31 cellular contexts compared by ENCODE assay signal in the genomic region with DNA sequence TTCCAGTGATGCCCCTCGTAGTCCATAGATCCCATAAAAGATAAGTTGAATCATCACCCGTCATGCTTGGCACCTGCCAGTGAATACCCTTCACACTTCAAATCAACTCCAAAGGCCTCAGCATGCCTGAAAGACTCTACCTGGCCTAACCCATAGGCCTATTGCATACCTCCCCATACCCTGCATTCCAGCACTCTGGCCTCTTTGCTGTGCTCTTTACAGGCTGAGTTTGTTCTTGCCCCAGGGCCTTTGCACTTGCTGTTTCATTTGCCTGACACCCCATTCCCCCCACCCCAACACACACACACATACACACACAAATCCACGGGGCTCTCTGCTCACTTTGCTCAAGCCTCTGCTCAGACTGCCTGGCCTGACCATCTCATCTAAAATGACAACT.
"Had no signal": no experiment of that assay in that cellular context is flagged by ENCODE, and none has a peak within 500 bp of the region (broad histone marks: within the 10 kb centered on the region; RNA-seq: fewer than 3 reads in every experiment).

No MANE protein-coding gene starts in this region.

- H3K4me3 Mint-ChIP-seq: activated CD4-positive, alpha-beta memory T cell treated with anti-CD3 and anti-CD28 coated beads for 36 hours; activated CD4-positive, alpha-beta T cell treated with anti-CD3 and anti-CD28 coated beads for 36 hours; activated CD4-positive, alpha-beta T cell treated with anti-CD3 and anti-CD28 coated beads, Interleukin-2, amount 10 ng/mL, durations not matched to agents 24 days and 14 days; activated CD8-positive, alpha-beta memory T cell treated with anti-CD3 and anti-CD28 coated beads, Interleukin-2, amount 10 ng/mL, durations not matched to agents 7 days and 5 days; activated CD8-positive, alpha-beta T cell treated with anti-CD3 and anti-CD28 coated beads, Interleukin-2, amount 10 ng/mL, durations not matched to agents 7 days and 5 days; activated naive CD4-positive, alpha-beta T cell treated with anti-CD3 and anti-CD28 coated beads for 36 hours; activated naive CD4-positive, alpha-beta T cell treated with anti-CD3 and anti-CD28 coated beads, Interleukin-2, amount 50 U/mL, for 24 hours; activated naive CD8-positive, alpha-beta T cell treated with anti-CD3 and anti-CD28 coated beads for 36 hours; activated naive CD8-positive, alpha-beta T cell treated with anti-CD3 and anti-CD28 coated beads, Interleukin-2, amount 50 U/mL, for 24 hours; activated T-helper 1 cell treated with anti-CD3 and anti-CD28 coated beads, Interleukin-12 subunit alpha, Interleukin-12 subunit beta, Interleukin-2, Interleukin-4 antibody, amounts not matched to agents 30 ng/mL and 10 ng/mL and 1 ng/mL, durations not matched to agents 14 hours and 24 hours and 36 hours had no signal

- H3K27me3 ChIP-seq: adrenal gland, body of pancreas had no signal

- H3K36me3 Mint-ChIP-seq: activated CD4-positive, alpha-beta memory T cell treated with anti-CD3 and anti-CD28 coated beads for 36 hours; activated CD8-positive, alpha-beta memory T cell treated with anti-CD3 and anti-CD28 coated beads, Interleukin-2, amount 10 ng/mL, durations not matched to agents 7 days and 5 days; activated naive CD4-positive, alpha-beta T cell treated with anti-CD3 and anti-CD28 coated beads, Interleukin-2, amount 50 U/mL, for 24 hours had no signal

- FAIRE-seq: colon, endometrium, frontal cortex had no signal

- H3K27ac ChIP-seq: adrenal gland, body of pancreas had no signal

- H3K27ac Mint-ChIP-seq: activated CD4-positive, alpha-beta memory T cell treated with anti-CD3 and anti-CD28 coated beads for 36 hours; activated CD4-positive, alpha-beta T cell treated with anti-CD3 and anti-CD28 coated beads for 36 hours; activated CD4-positive, alpha-beta T cell treated with anti-CD3 and anti-CD28 coated beads, Interleukin-2, amount 10 ng/mL, durations not matched to agents 24 days and 14 days; activated CD8-positive, alpha-beta memory T cell treated with anti-CD3 and anti-CD28 coated beads, Interleukin-2, amount 10 ng/mL, durations not matched to agents 7 days and 5 days; activated CD8-positive, alpha-beta T cell treated with anti-CD3 and anti-CD28 coated beads, Interleukin-2, amount 10 ng/mL, durations not matched to agents 7 days and 5 days; activated naive CD4-positive, alpha-beta T cell treated with anti-CD3 and anti-CD28 coated beads for 36 hours; activated naive CD4-positive, alpha-beta T cell treated with anti-CD3 and anti-CD28 coated beads, Interleukin-2, amount 50 U/mL, for 24 hours; activated naive CD8-positive, alpha-beta T cell treated with anti-CD3 and anti-CD28 coated beads for 36 hours; activated naive CD8-positive, alpha-beta T cell treated with anti-CD3 and anti-CD28 coated beads, Interleukin-2, amount 50 U/mL, for 24 hours; activated T-helper 1 cell treated with anti-CD3 and anti-CD28 coated beads, Interleukin-12 subunit alpha, Interleukin-12 subunit beta, Interleukin-2, Interleukin-4 antibody, amounts not matched to agents 30 ng/mL and 10 ng/mL and 1 ng/mL, durations not matched to agents 14 hours and 24 hours and 36 hours; activated T-helper 2 cell treated with anti-CD3 and anti-CD28 coated beads, Interferon-gamma antibody, Interleukin-2, Interleukin-4, amounts not matched to agents 10 μg/mL and 5 μg/mL and 100 μg/mL, durations not matched to agents 14 hours and 24 hours and 36 hours had no signal

- H3K4me3 ChIP-seq: adrenal gland, body of pancreas had no signal

- H3K27me3 Mint-ChIP-seq: activated naive CD4-positive, alpha-beta T cell treated with anti-CD3 and anti-CD28 coated beads, Interleukin-2, amount 50 U/mL, for 24 hours had no signal

- H3K9me3 Mint-ChIP-seq: activated CD4-positive, alpha-beta memory T cell treated with anti-CD3 and anti-CD28 coated beads for 36 hours; activated CD4-positive, alpha-beta T cell treated with anti-CD3 and anti-CD28 coated beads, Interleukin-2, amount 10 ng/mL, durations not matched to agents 24 days and 14 days; activated naive CD4-positive, alpha-beta T cell treated with anti-CD3 and anti-CD28 coated beads for 36 hours; activated naive CD4-positive, alpha-beta T cell treated with anti-CD3 and anti-CD28 coated beads, Interleukin-2, amount 50 U/mL, for 24 hours; activated naive CD8-positive, alpha-beta T cell treated with anti-CD3 and anti-CD28 coated beads for 36 hours; activated naive CD8-positive, alpha-beta T cell treated with anti-CD3 and anti-CD28 coated beads, Interleukin-2, amount 50 U/mL, for 24 hours; activated T-helper 1 cell treated with anti-CD3 and anti-CD28 coated beads, Interleukin-12 subunit alpha, Interleukin-12 subunit beta, Interleukin-2, Interleukin-4 antibody, amounts not matched to agents 30 ng/mL and 10 ng/mL and 1 ng/mL, durations not matched to agents 14 hours and 24 hours and 36 hours; activated T-helper 2 cell treated with anti-CD3 and anti-CD28 coated beads, Interferon-gamma antibody, Interleukin-2, Interleukin-4, amounts not matched to agents 10 μg/mL and 5 μg/mL and 100 μg/mL, durations not matched to agents 14 hours and 24 hours and 36 hours had no signal

- H3K9me3 ChIP-seq: adrenal gland, body of pancreas had no signal

- DNase-seq: activated CD4-positive, alpha-beta memory T cell treated with anti-CD3 and anti-CD28 coated beads for 36 hours; activated CD4-positive, alpha-beta T cell treated with anti-CD3 and anti-CD28 coated beads for 36 hours; activated CD4-positive, alpha-beta T cell treated with anti-CD3 and anti-CD28 coated beads, Interleukin-2, amount 10 ng/mL, durations not matched to agents 24 days and 14 days; activated CD4-positive, CD25-positive, alpha-beta regulatory T cell; activated CD4-positive, CD25-positive, alpha-beta regulatory T cell treated with anti-CD3 and anti-CD28 coated beads, Interleukin-2, amount 50 U/mL, for 72 hours; activated CD8-positive, alpha-beta memory T cell treated with anti-CD3 and anti-CD28 coated beads, Interleukin-2, amount 10 ng/mL, durations not matched to agents 7 days and 5 days; activated CD8-positive, alpha-beta memory T cell treated with anti-CD3 and anti-CD28 coated beads, Interleukin-2, amount 50 U/mL, for 4 hours; activated effector memory CD4-positive, alpha-beta T cell treated with anti-CD3 and anti-CD28 coated beads, Interleukin-2, amount 50 U/mL, for 16 hours; activated naive CD4-positive, alpha-beta T cell treated with anti-CD3 and anti-CD28 coated beads for 36 hours; activated naive CD8-positive, alpha-beta T cell treated with anti-CD3 and anti-CD28 coated beads for 36 hours; activated naive CD8-positive, alpha-beta T cell treated with anti-CD3 and anti-CD28 coated beads, Interleukin-2, amount 50 U/mL, for 24 hours; activated T-cell treated with anti-CD3 and anti-CD28 coated beads, Interleukin-2, amount 50 U/mL, for 1 hour; activated T-cell treated with anti-CD3 and anti-CD28 coated beads, Interleukin-2, amount 50 U/mL, for 48 hours; adrenal gland; amygdala; aorta; body of pancreas; caudate nucleus; cortex of kidney; dermis blood vessel endothelial cell; effector CD4-positive, alpha-beta T cell; head of caudate nucleus; T-helper 2 cell had no signal

- ATAC-seq: activated CD4-positive, alpha-beta T cell treated with anti-CD3 and anti-CD28 coated beads for 36 hours; activated CD8-positive, alpha-beta memory T cell treated with anti-CD3 and anti-CD28 coated beads, Interleukin-2, amount 10 ng/mL, durations not matched to agents 7 days and 5 days; activated CD8-positive, alpha-beta T cell treated with anti-CD3 and anti-CD28 coated beads, Interleukin-2, amount 10 ng/mL, durations not matched to agents 7 days and 5 days; activated naive CD8-positive, alpha-beta T cell treated with anti-CD3 and anti-CD28 coated beads, Interleukin-2, amount 50 U/mL, for 24 hours; body of pancreas; esophagus mucosa had no signal

- H3K36me3 ChIP-seq: adrenal gland had no signal
